7 cellular contexts compared by ENCODE assay signal in the genomic region with DNA sequence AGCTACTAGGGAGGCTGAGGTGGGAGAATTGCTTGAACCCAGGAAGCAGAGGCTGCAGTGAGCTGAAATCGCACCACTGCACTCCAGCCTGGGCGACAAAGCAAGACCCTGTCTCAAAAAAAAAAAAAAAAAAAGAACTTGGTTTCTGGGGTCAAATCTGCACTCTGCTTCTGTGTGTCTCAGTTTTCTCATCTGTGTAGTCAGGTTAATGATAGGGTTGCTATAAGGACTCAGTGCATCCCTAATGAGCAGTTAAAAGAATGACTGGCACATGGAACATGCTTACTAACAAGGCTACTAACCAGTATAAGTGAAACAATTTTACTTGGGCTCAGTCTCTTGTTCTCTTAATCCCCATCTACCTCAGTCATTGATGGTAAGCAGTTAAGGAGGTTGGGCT. TPM values are rescaled to one million over a fixed set of nuclear protein-coding genes. Genes with fewer than 3 reads are reported as not detected.
DNase-seq lines count a peak whose midpoint lies in the region; ATAC-seq and TF ChIP-seq lines count a peak whose summit lies in the region.
"Not testable (repeated sequence)": the region's sequence is repeated elsewhere in the genome, so short reads cannot be mapped to it uniquely, and the experiment has no call there.

No MANE protein-coding gene starts in this region.

- not testable (repeated sequence) for H3K27ac Mint-ChIP-seq in Caco-2 (ENCODE audit: unreplicated experiment)
- H3K27ac Mint-ChIP-seq in HFFc6 (peak overlapping the region; percentile 98), MCF 10A (ENCODE audit: low read depth, unreplicated experiment) (peak overlapping the region; percentile 97)

- ATAC-seq in RWPE2 (ENCODE audit: low read depth): not testable (repeated sequence)

- H3K27ac ChIP-seq in RWPE2 (ENCODE audit: poor library complexity, severe bottlenecking): peak overlapping the region; percentile 98
- H3K27ac ChIP-seq in epithelial cell of prostate: peak overlapping the region; percentile 88
- H3K27ac ChIP-seq in osteoblast (ENCODE audit: low read depth, low read length): peak overlapping the region; percentile 94
- peak overlapping the region; percentile 68 for H3K27ac ChIP-seq in smooth muscle cell (ENCODE audit: low read depth)

- CTCF ChIA-PET in Caco-2 (lab: Charles Lee): not testable (repeated sequence)
- CTCF ChIA-PET in MCF 10A (lab: Yijun Ruan, JAX): interaction anchor here (1.9 kb wide), 1 partner anchor 98 kb away, joined by 11 read pairs; no protein-coding TSS in a partner anchor

- not testable (repeated sequence) for H2AFZ ChIP-seq in osteoblast (ENCODE audit: low read length); smooth muscle cell (ENCODE audit: low read depth)

- not testable (repeated sequence) for H3K4me2 ChIP-seq in osteoblast (ENCODE audit: insufficient read depth, low read length); smooth muscle cell

- POLR2A ChIA-PET in Caco-2 (lab: Charles Lee): not testable (repeated sequence)
- POLR2A ChIA-PET in MCF 10A (lab: Yijun Ruan, JAX): interaction anchor here (0.6 to 12.2 kb wide), 4 partner anchors 9 to 215 kb away, joined by 3 to 742 read pairs (median 6); no protein-coding TSS in a partner anchor

- not testable (repeated sequence) for H3K9ac ChIP-seq in smooth muscle cell (ENCODE audit: low read depth)

- H3K4me1 ChIP-seq in Caco-2 (peaks cover 91% of the 10 kb centered on the region), RWPE2 (ENCODE audit: insufficient read depth, poor library complexity, severe bottlenecking) (peaks cover 88% of the 10 kb centered on the region), osteoblast (ENCODE audit: insufficient read depth, low read length) (peaks cover 88% of the 10 kb centered on the region), smooth muscle cell (ENCODE audit: low read depth) (peaks cover 61% of the 10 kb centered on the region)

- H3K9me3 ChIP-seq in Caco-2; RWPE2 (ENCODE audit: severe bottlenecking); osteoblast (ENCODE audit: low read depth, low read length); smooth muscle cell (replicated peaks; ENCODE audit: low read depth): not testable (repeated sequence)

- peaks cover 83% of the 10 kb centered on the region for H3K36me3 Mint-ChIP-seq in Caco-2 (ENCODE audit: insufficient read depth, unreplicated experiment)
- H3K36me3 Mint-ChIP-seq in HFFc6 (ENCODE audit: low read depth): peaks cover 63% of the 10 kb centered on the region
- H3K36me3 Mint-ChIP-seq in MCF 10A (ENCODE audit: insufficient read depth, unreplicated experiment): peaks cover 45% of the 10 kb centered on the region

- not testable (repeated sequence) for DNase-seq in Caco-2; HFFc6; RWPE2 (ENCODE audit: low spot score); MCF 10A (ENCODE audit: unreplicated experiment); epithelial cell of prostate (ENCODE audit: low read depth, low spot score); osteoblast (ENCODE audit: insufficient read length, low spot score, missing footprints); smooth muscle cell (lab: John Stamatoyannopoulos, UW; ENCODE audit: unreplicated experiment)

- not testable (repeated sequence) for H3K27me3 Mint-ChIP-seq in Caco-2 (ENCODE audit: insufficient read depth, unreplicated experiment); HFFc6 (ENCODE audit: insufficient read depth); MCF 10A (ENCODE audit: insufficient read depth, unreplicated experiment)

- peaks cover 72% of the 10 kb centered on the region for H4K20me1 ChIP-seq in osteoblast (ENCODE audit: insufficient read depth, low read length)
- H4K20me1 ChIP-seq in smooth muscle cell (ENCODE audit: low read depth): not testable (repeated sequence)

- H3K4me1 Mint-ChIP-seq in Caco-2 (ENCODE audit: low read depth, unreplicated experiment) (peaks cover 82% of the 10 kb centered on the region), HFFc6 (ENCODE audit: low read depth) (peaks cover 96% of the 10 kb centered on the region), MCF 10A (ENCODE audit: insufficient read depth, unreplicated experiment) (peaks cover 75% of the 10 kb centered on the region)

- not testable (repeated sequence) for H3K4me3 ChIP-seq in Caco-2 (ENCODE audit: low read depth, low read length); RWPE2 (ENCODE audit: severe bottlenecking); osteoblast (ENCODE audit: insufficient read depth, low read length); smooth muscle cell

- not testable (repeated sequence) for H3K27me3 ChIP-seq in Caco-2 (replicated peaks; ENCODE audit: control insufficient read depth, insufficient read depth, low read length); RWPE2 (ENCODE audit: insufficient read depth, poor library complexity, severe bottlenecking); osteoblast (ENCODE audit: insufficient read depth, low read length); smooth muscle cell (ENCODE audit: low read depth)

- BruUV-seq in Caco-2 (replicated peaks; lab: Mats Ljungman, UMichigan); MCF 10A (replicated peaks; lab: Mats Ljungman, UMichigan): not testable (repeated sequence)

- TF ChIP-seq CTCF in Caco-2 (IDR thresholded peaks at IDR 0.05; ENCODE audit: insufficient read depth in 1 of 2, low read depth in 1 of 2, low read length in 1 of 2, severe bottlenecking in 1 of 2, unreplicated experiment in 1 of 2); HFFc6 (IDR thresholded peaks at IDR 0.05); RWPE2 (IDR thresholded peaks at IDR 0.05; ENCODE audit: poor library complexity, severe bottlenecking); MCF 10A (IDR thresholded peaks at IDR 0.05; ENCODE audit: unreplicated experiment); osteoblast (IDR thresholded peaks at IDR 0.05; ENCODE audit: extremely low read depth, low read depth, low read length); smooth muscle cell (IDR thresholded peaks at IDR 0.05; ENCODE audit: borderline replicate concordance, insufficient read depth, poor library complexity, severe bottlenecking): not testable (repeated sequence)

- 96% methylated on average over 2 of the region's 2 CpGs for WGBS in smooth muscle cell (ENCODE audit: low lambda C conversion rate)

- peaks cover 99% of the 10 kb centered on the region for H3K79me2 ChIP-seq in osteoblast (ENCODE audit: insufficient read depth, low read length)
- H3K79me2 ChIP-seq in smooth muscle cell (ENCODE audit: low read depth): peaks cover 81% of the 10 kb centered on the region

- intact Hi-C loops in Caco-2 (cut with micrococcal nuclease; ENCODE audit: unreplicated experiment): loop anchor here (2.0 kb wide), 1 partner anchor 36 kb away; no protein-coding TSS in a partner anchor
- intact Hi-C loops in MCF 10A (cut with micrococcal nuclease): not testable (repeated sequence)

- not testable (repeated sequence) for H3K36me3 ChIP-seq in Caco-2 (ENCODE audit: control insufficient read depth, insufficient read depth, low read length); smooth muscle cell (ENCODE audit: low read depth)
- H3K36me3 ChIP-seq in RWPE2 (ENCODE audit: low read depth): peaks cover 24% of the 10 kb centered on the region
- H3K36me3 ChIP-seq in osteoblast (ENCODE audit: insufficient read depth, low read length): peaks cover 53% of the 10 kb centered on the region

- not testable (repeated sequence) for H3K9me3 Mint-ChIP-seq in Caco-2 (ENCODE audit: unreplicated experiment); HFFc6; MCF 10A (ENCODE audit: unreplicated experiment)

- H3K4me3 Mint-ChIP-seq in Caco-2 (ENCODE audit: unreplicated experiment): peak overlapping the region; percentile 22
- peak overlapping the region; percentile 36; the same call in 1 of the 2 replicates for H3K4me3 Mint-ChIP-seq in HFFc6
- H3K4me3 Mint-ChIP-seq in MCF 10A (ENCODE audit: unreplicated experiment): peak overlapping the region; percentile 95

- H3F3A ChIP-seq in smooth muscle cell (ENCODE audit: low read depth): not testable (repeated sequence)

RNA-seq across cellular contexts. Expression of gene CRIM1, which starts 7.5 kb away (rescaled TPM):
- total RNA-seq in Caco-2 (2022) (270 and 292 TPM in 2 replicates), MCF 10A (2022) (119 and 185 TPM in 2 replicates), osteoblast (321 and 362 TPM in 2 replicates), smooth muscle cell (28.0 and 32.8 TPM in 2 replicates)
- total RNA-seq in HFFc6 (2021; fragmentation: NEBNext Ultra II Directional; extraction: Animal tissue kit (Norgen Biotek cat#: 25700)): 100 to 1,000 TPM; 731 to 946 (median 839) TPM
- polyA plus RNA-seq in smooth muscle cell: 10.1 and 15.7 TPM in 2 replicates

Comparison
In these comparisons a context has a peak if more than half of its experiments do, and no peak if none do; other contexts are left out.
1. H3K4me3 Mint-ChIP-seq: peak in every context shown above with its lines; median percentile 95 in MCF 10A; 36 in HFFc6; 22 in Caco-2.